ENCODE assay signal across 8 cellular contexts in genomic region chr3:112561693-112562529, GRCh38.
DNase-seq lines count a peak whose midpoint lies in the region; ATAC-seq and TF ChIP-seq lines count a peak whose summit lies in the region.

TSS of gene ATG3 (minus strand) at chr3:112561962. CDS start at chr3:112561528, 434 bp downstream.
TSS of gene SLC35A5 (plus strand) at chr3:112562045. CDS start at chr3:112563404, 1,359 bp downstream.

- H3K4me3 Mint-ChIP-seq in central memory CD8-positive, alpha-beta T cell = peak within 1 kb of the TSS; percentile 97

- H3K4me3 ChIP-seq in AG10803 (ENCODE audit: low read length) = peak within 1 kb of the TSS; percentile 80

- H3K36me3 Mint-ChIP-seq in central memory CD8-positive, alpha-beta T cell (ENCODE audit: insufficient read depth) = peaks cover 23% of the 10 kb centered on the region

- no peaks in the 10 kb centered on the region for H3K27me3 Mint-ChIP-seq in central memory CD8-positive, alpha-beta T cell

- peak; percentile 78 for ATAC-seq in GM19025 (IDR thresholded peaks at IDR 0.05; ENCODE audit: low read depth, unreplicated experiment)
- peak; percentile 79 for ATAC-seq in HG03342 (IDR thresholded peaks at IDR 0.05; ENCODE audit: unreplicated experiment)
- peak; percentile 83 for ATAC-seq in central memory CD8-positive, alpha-beta T cell (replicated peaks; ENCODE audit: extremely low read depth, poor library complexity, severe bottlenecking)

- no peaks in the 10 kb centered on the region for H3K9me3 Mint-ChIP-seq in central memory CD8-positive, alpha-beta T cell

- peaks cover 46% of the 10 kb centered on the region for H3K4me1 Mint-ChIP-seq in central memory CD8-positive, alpha-beta T cell

- H3K27ac Mint-ChIP-seq in central memory CD8-positive, alpha-beta T cell (ENCODE audit: low read depth) = peak within 1 kb of the TSS; percentile 97

- DNase-seq in AG10803 (ENCODE audit: low read depth) (peak; percentile 98), NCI-H446 (lab: John Stamatoyannopoulos, UW) (peak; percentile 98 to 99), iris pigment epithelial cell (ENCODE audit: low read depth) (peak; percentile 99)
- peak; percentile 99 for DNase-seq in activated CD4-positive, CD25-positive, alpha-beta regulatory T cell treated with anti-CD3 and anti-CD28 coated beads, Interleukin-2, amount 50 U/mL, for 16 hours (ENCODE audit: low read depth, low spot score)
- DNase-seq in central memory CD8-positive, alpha-beta T cell (ENCODE audit: low spot score in 2 of 2) = peak; percentile 99 to 100
- peak; percentile 97 to 98 for DNase-seq in stimulated activated CD4-positive, alpha-beta T cell treated with anti-CD3 and anti-CD28 coated beads, Interleukin-12 subunit alpha, Interleukin-12 subunit beta, amount 100 ng/mL, for 24 hours (ENCODE audit: low read depth in 2 of 2)

- TF ChIP-seq CTCF in AG10803 (conservative IDR thresholded peaks at IDR 0.05; ENCODE audit: low read length) = 0 out of 2 replicates have a peak, but pooled peaks have one; percentile 1

Comparison
In these comparisons a context has a peak if more than half of its experiments do, and no peak if none do; other contexts are left out.
1. Peak in every context shown above with its lines: DNase-seq, ATAC-seq and H3K4me3 ChIP-seq.